Comparison of ENCODE assay signal across 15 cellular contexts in genomic region chr3:15713364-15713763, GRCh38.
DNase-seq lines count a peak whose midpoint lies in the region; ATAC-seq and TF ChIP-seq lines count a peak whose summit lies in the region.
"Had no signal": no experiment of that assay in that cellular context is flagged by ENCODE, and none has a peak within 500 bp of the region (broad histone marks: within the 10 kb centered on the region; RNA-seq: fewer than 3 reads in every experiment).

No MANE protein-coding gene starts in this region.

- H3K27me3 ChIP-seq in GM06990 (replicated peaks; ENCODE audit: control insufficient read depth, insufficient read depth, low read length) (no peaks in the 10 kb centered on the region), left lung (no peaks in the 10 kb centered on the region)

- no peak for TF ChIP-seq CTCF in GM06990 (IDR thresholded peaks at IDR 0.05; ENCODE audit: insufficient read depth, low read length, poor library complexity, severe bottlenecking)
- no peak for TF ChIP-seq CTCF in GM12864 (IDR thresholded peaks at IDR 0.05; ENCODE audit: low read depth, low read length, missing control alignments)
- TF ChIP-seq CTCF in GM20000 (IDR thresholded peaks at IDR 0.05; ENCODE audit: extremely low read depth, missing control alignments), result no peak
- no peak for TF ChIP-seq CTCF in left lung (IDR thresholded peaks at IDR 0.05)

- H3K27ac ChIP-seq in left lung, result no peak overlapping the region
- H3K27ac ChIP-seq: A549 had no signal

- intact Hi-C loops in left lung (cut with DNase I), result no loop called here

- no peaks in the 10 kb centered on the region for H3K9me3 ChIP-seq in left lung
- H3K9me3 ChIP-seq: A549 had no signal

- ATAC-seq in left lung (peak; percentile 75), GM19023 (IDR thresholded peaks at IDR 0.05; ENCODE audit: unreplicated experiment) (no peak), HG03280 (IDR thresholded peaks at IDR 0.05; ENCODE audit: unreplicated experiment) (no peak)
- ATAC-seq: A549; CD8-positive, alpha-beta T cell; GM23338; HepG2 had no signal

- no peak overlapping the region for H3K4me3 ChIP-seq in GM06990 (replicated peaks; ENCODE audit: low read depth, low read length)
- no peak overlapping the region for H3K4me3 ChIP-seq in GM12864 (ENCODE audit: low read depth, low read length)
- no peak overlapping the region for H3K4me3 ChIP-seq in left lung
- H3K4me3 ChIP-seq: A549, GM23338 had no signal

- DNase-seq in GM06990 (ENCODE audit: extremely low read depth, insufficient read length), result peak; percentile 41
- DNase-seq in GM12864 (ENCODE audit: low read depth), result peak; percentile 18
- peak; percentile 13 for DNase-seq in GM20000 (ENCODE audit: low spot score)
- DNase-seq in left lung, result no peak
- DNase-seq: CD8-positive, alpha-beta T cell; COR-L47; DMS153; DMS79 treated with DMSO at 0.1 percent for 48 hours; EL; H7 had no signal

- peaks cover 0 to 5% of the 10 kb centered on the region in 2 donors for H3K4me1 ChIP-seq in left lung
- H3K4me1 ChIP-seq: A549 had no signal

- H3K36me3 ChIP-seq in GM06990 (ENCODE audit: control insufficient read depth, insufficient read depth, low read length), result no peaks in the 10 kb centered on the region; the same call in none of the 2 replicates
- H3K36me3 ChIP-seq in left lung, result peaks cover 0 to 40% of the 10 kb centered on the region in 2 donors

Comparison
In these comparisons a context has a peak if more than half of its experiments do, and no peak if none do; other contexts are left out.
1. DNase-seq: peak in GM06990 (single experiment), GM12864 (single experiment) and GM20000 (single experiment); none in left lung (0 of 2).